In genomic region chr9:100437860-100438805, GRCh38 we compare ENCODE assay signal across 8 cellular contexts. TPM values are rescaled to one million over a fixed set of nuclear protein-coding genes. Genes with fewer than 3 reads are reported as not detected.
DNase-seq lines count a peak whose midpoint lies in the region; TF ChIP-seq lines count a peak whose summit lies in the region.

No MANE protein-coding gene starts in this region.

- no peak overlapping the region for H4K91ac ChIP-seq in trophoblast cell (ENCODE audit: low read depth, low read length)

- WGBS in trophoblast cell (ENCODE audit: extremely low coverage, insufficient coverage, insufficient read length) = no CpG with 5 or more reads among the region's 1 CpG

- TF ChIP-seq CTCF in CD14-positive monocyte (IDR thresholded peaks at IDR 0.05) (peak; percentile 95), vagina (IDR thresholded peaks at IDR 0.05) (peak; percentile 37 to 89 (median 84))

- no peak overlapping the region for H3K27ac ChIP-seq in trophoblast cell (ENCODE audit: low read depth, low read length)
- H3K27ac ChIP-seq in vagina = no peak overlapping the region

- no peak overlapping the region for H3K9ac ChIP-seq in trophoblast cell (ENCODE audit: low read length)

- no peak overlapping the region for H3K4me2 ChIP-seq in trophoblast cell (ENCODE audit: low read length)

- no peak overlapping the region for H2BK5ac ChIP-seq in trophoblast cell (ENCODE audit: low read depth, low read length, poor library complexity)

- H3K27ac Mint-ChIP-seq in CD14-positive monocyte = no peak overlapping the region

- peaks cover 0 to 2% (median 0%) of the 10 kb centered on the region in 3 donors for H3K27me3 Mint-ChIP-seq in CD14-positive monocyte (ENCODE audit: low read depth in 3 of 3)

- H3K4me1 ChIP-seq in trophoblast cell (ENCODE audit: control insufficient read depth in 1 of 2, insufficient read depth in 2 of 2, low read length in 2 of 2) (peaks cover 3 to 11% of the 10 kb centered on the region in 2 experiments), vagina (peaks cover 16% of the 10 kb centered on the region)

- no peak overlapping the region for H2AFZ ChIP-seq in trophoblast cell (ENCODE audit: insufficient read depth, low read length, poor library complexity)

- H3K79me1 ChIP-seq in trophoblast cell (ENCODE audit: low read length) = peaks cover 6% of the 10 kb centered on the region

- TF ChIP-seq POLR2A in vagina (IDR thresholded peaks at IDR 0.05) = no peak

- peaks cover 7 to 12% of the 10 kb centered on the region in 2 experiments for H3K36me3 ChIP-seq in trophoblast cell (ENCODE audit: control insufficient read depth in 1 of 2, insufficient read depth in 2 of 2, low read length in 2 of 2)
- no peaks in the 10 kb centered on the region for H3K36me3 ChIP-seq in vagina

- DNase-seq in CD14-positive monocyte (ENCODE audit: low spot score) (peak; percentile 50), GM19238 (ENCODE audit: insufficient read length, low spot score) (peak; percentile 37), Kasumi-1 (lab: John Stamatoyannopoulos, UW) (peak; percentile 63 to 82), SHP77 treated with DMSO at 0.1 percent for 48 hours (lab: John Stamatoyannopoulos, UW) (peak; percentile 14), glomerular endothelial cell (ENCODE audit: extremely low read depth, low read depth, low spot score) (peak; percentile 71), trophoblast cell (peak; percentile 73 to 95), vagina (ENCODE audit: extremely low spot score in 2 of 2) (no peak)
- peak; percentile 86 for DNase-seq in activated effector memory CD4-positive, alpha-beta T cell treated with anti-CD3 and anti-CD28 coated beads, Interleukin-2, amount 50 U/mL, for 16 hours

- intact Hi-C loops in CD14-positive monocyte (cut with micrococcal nuclease) (no loop called here), vagina (cut with DNase I) (no loop called here)

- no peak overlapping the region for H4K8ac ChIP-seq in trophoblast cell (ENCODE audit: low read depth, low read length)

- H3K9me3 ChIP-seq in trophoblast cell (ENCODE audit: insufficient read depth, low read depth, low read length) = no peaks in the 10 kb centered on the region
- no peaks in the 10 kb centered on the region for H3K9me3 ChIP-seq in vagina

- H3K4ac ChIP-seq in trophoblast cell (ENCODE audit: low read depth, low read length) = no peak overlapping the region

- H3K36me3 Mint-ChIP-seq in CD14-positive monocyte = peaks cover 0 to 6% of the 10 kb centered on the region in 2 donors

- peaks cover 3% of the 10 kb centered on the region for H3K4me1 Mint-ChIP-seq in CD14-positive monocyte

- no peak overlapping the region for H2BK120ac ChIP-seq in trophoblast cell (ENCODE audit: insufficient read depth, low read length, poor library complexity)

- no peak overlapping the region for H4K12ac ChIP-seq in trophoblast cell (ENCODE audit: low read depth, low read length)

- no peak overlapping the region for H2AK5ac ChIP-seq in trophoblast cell (ENCODE audit: low read length)

- no peaks in the 10 kb centered on the region for H3K79me2 ChIP-seq in trophoblast cell (ENCODE audit: control insufficient read depth, insufficient read depth, low read length, poor library complexity)

- no peak overlapping the region for H3K4me3 ChIP-seq in trophoblast cell (ENCODE audit: low read depth, low read length)
- H3K4me3 ChIP-seq in vagina = no peak overlapping the region

- no peak overlapping the region for H3K23ac ChIP-seq in trophoblast cell (ENCODE audit: low read length)

- no peaks in the 10 kb centered on the region for H3K9me3 Mint-ChIP-seq in CD14-positive monocyte

- H3K14ac ChIP-seq in trophoblast cell (ENCODE audit: low read length) = no peak overlapping the region

- H2BK12ac ChIP-seq in trophoblast cell (ENCODE audit: low read length) = no peak overlapping the region

- H3K4me3 Mint-ChIP-seq in CD14-positive monocyte = no peak overlapping the region

- H3K27me3 ChIP-seq in trophoblast cell (ENCODE audit: insufficient read depth, low read length) (no peaks in the 10 kb centered on the region), vagina (no peaks in the 10 kb centered on the region)

- H3K18ac ChIP-seq in trophoblast cell (ENCODE audit: low read length) = no peak overlapping the region

RNA-seq across cellular contexts. Expression of gene MSANTD3, which starts 11.2 kb away (rescaled TPM):
- polyA plus RNA-seq in CD14-positive monocyte = 1 to 10 TPM in 1 of 2 donors, under 1 TPM in 1; 0.82 to 1.7 TPM
- total RNA-seq in glomerular endothelial cell = 112 and 129 TPM in 2 replicates
- 53.2 and 53.8 TPM in 2 replicates for polyA plus RNA-seq in trophoblast cell (2013)
- 27.3 TPM for total RNA-seq in vagina

RNA-seq across cellular contexts. Expression of gene TMEFF1, which starts 34.8 kb away (rescaled TPM):
- polyA plus RNA-seq in CD14-positive monocyte = not detected
- 30.0 and 35.1 TPM in 2 replicates for total RNA-seq in glomerular endothelial cell
- 5.7 and 6.8 TPM in 2 replicates for polyA plus RNA-seq in trophoblast cell (2013)
- not detected for total RNA-seq in vagina

Comparison
In these comparisons a context has a peak if more than half of its experiments do, and no peak if none do; other contexts are left out.
1. DNase-seq: peak in CD14-positive monocyte (single experiment), GM19238 (single experiment), Kasumi-1 (2 of 2), SHP77 treated with DMSO at 0.1 percent for 48 hours (single experiment), activated effector memory CD4-positive, alpha-beta T cell treated with anti-CD3 and anti-CD28 coated beads, Interleukin-2, amount 50 U/mL, for 16 hours (single experiment), glomerular endothelial cell (single experiment) and trophoblast cell (2 of 2); none in vagina (0 of 2).
2. RNA of gene TMEFF1, which starts 34.8 kb away (total RNA-seq): 30.0 to 35.1 TPM in glomerular endothelial cell; not detected in vagina (single experiment); every median in the first group is over 10 times any median in the second.